ENCODE assay signal across 18 cellular contexts in genomic region chr3:156253150-156253549, GRCh38.
A peak's percentile ranks its signal among the peaks of the same experiment; 100 is the strongest.
DNase-seq lines count a peak whose midpoint lies in the region; ATAC-seq lines count a peak whose summit lies in the region.
"Had no signal": no experiment of that assay in that cellular context is flagged by ENCODE, and none has a peak within 500 bp of the region (broad histone marks: within the 10 kb centered on the region; RNA-seq: fewer than 3 reads in every experiment).

No MANE protein-coding gene starts in this region.

- DNase-seq in NCI-H1436 treated with DMSO at 0.1 percent for 48 hours (lab: John Stamatoyannopoulos, UW) (no peak), NCI-H526 (lab: John Stamatoyannopoulos, UW) (no peak), NCI-H1105 (lab: John Stamatoyannopoulos, UW) (no peak)
- DNase-seq: ACHN; activated CD4-positive, alpha-beta memory T cell treated with anti-CD3 and anti-CD28 coated beads, Interleukin-2, amount 10 ng/mL, durations not matched to agents 7 days and 5 days; CD8-positive, alpha-beta T cell; mammary epithelial cell; NCI-H2029; NCI-H69; SW 1271 had no signal

- ATAC-seq in GM18498 (IDR thresholded peaks at IDR 0.05; ENCODE audit: unreplicated experiment) (peak; percentile 85), GM19455 (IDR thresholded peaks at IDR 0.05; ENCODE audit: unreplicated experiment) (peak; percentile 84), HG02852 (IDR thresholded peaks at IDR 0.05; ENCODE audit: unreplicated experiment) (peak; percentile 73), HG03521 (IDR thresholded peaks at IDR 0.05; ENCODE audit: unreplicated experiment) (peak; percentile 52), HG03196 (IDR thresholded peaks at IDR 0.05; ENCODE audit: unreplicated experiment) (no peak)
- ATAC-seq: CD8-positive, alpha-beta T cell; GM12878; natural killer cell treated with Interleukin-12 subunit alpha and Interleukin-12 subunit beta and Interleukin-15 and Interleukin-18, amount 100 ng/mL, for 72 hours; Panc1 had no signal
